In genomic region chr2:209331291-209331844, GRCh38 we compare ENCODE assay signal across 9 cellular contexts.
DNase-seq lines count a peak whose midpoint lies in the region; ATAC-seq, FAIRE-seq and TF ChIP-seq lines count a peak whose summit lies in the region.
"Had no signal": no experiment of that assay in that cellular context is flagged by ENCODE, and none has a peak within 500 bp of the region (broad histone marks: within the 10 kb centered on the region; RNA-seq: fewer than 3 reads in every experiment).

No MANE protein-coding gene starts in this region.

- no peak overlapping the region for H3K14ac ChIP-seq in neuronal stem cell (ENCODE audit: low read length)

- no peaks in the 10 kb centered on the region for H3K79me1 ChIP-seq in neuronal stem cell (ENCODE audit: low read depth, low read length)

- H3K27me3 ChIP-seq in liver (ENCODE audit: control insufficient read depth in 4 of 4, insufficient read depth in 4 of 4, low read length in 3 of 4), result no peaks in the 10 kb centered on the region
- H3K27me3 ChIP-seq in neuronal stem cell (ENCODE audit: control insufficient read depth in 3 of 3, insufficient read depth in 3 of 3, low read depth in 1 of 3, low read length in 3 of 3), result no peaks in the 10 kb centered on the region
- H3K27me3 ChIP-seq in ascending aorta, result no peaks in the 10 kb centered on the region

- no peak overlapping the region for H2BK15ac ChIP-seq in neuronal stem cell (ENCODE audit: low read length)

- no peak overlapping the region for H2BK120ac ChIP-seq in neuronal stem cell (ENCODE audit: low read depth, low read length)

- H3K4me3 ChIP-seq in liver (ENCODE audit: low read depth in 1 of 3, low read length in 3 of 3), result no peak overlapping the region
- H3K4me3 ChIP-seq in neuronal stem cell (ENCODE audit: low read length in 2 of 2), result no peak overlapping the region
- H3K4me3 ChIP-seq in ascending aorta, result no peak overlapping the region

- H4K8ac ChIP-seq in neuronal stem cell (ENCODE audit: low read depth, low read length), result no peak overlapping the region

- peak; percentile 47 for DNase-seq in M059J (ENCODE audit: low read depth)
- no peak for DNase-seq in neuronal stem cell (ENCODE audit: low spot score)
- no peak for DNase-seq in ascending aorta (ENCODE audit: low spot score in 2 of 2)
- no peak for DNase-seq in T-helper 17 cell

- TF ChIP-seq RAD21 in liver (IDR thresholded peaks at IDR 0.05), result peak; percentile 70 to 73

- no peaks in the 10 kb centered on the region for H3K36me3 ChIP-seq in liver (ENCODE audit: control insufficient read depth in 4 of 4, insufficient read depth in 3 of 4, low read depth in 1 of 4, low read length in 3 of 4)
- H3K36me3 ChIP-seq in neuronal stem cell (replicated peaks in 1 of 2; ENCODE audit: control insufficient read depth in 2 of 2, insufficient read depth in 2 of 2, low read length in 2 of 2), result no peaks in the 10 kb centered on the region
- H3K36me3 ChIP-seq in ascending aorta, result no peaks in the 10 kb centered on the region

- WGBS in liver, result 12% methylated on average over 1 of the region's 1 CpG
- WGBS in neuronal stem cell (ENCODE audit: extremely low coverage in 2 of 2, insufficient read length in 2 of 2, insufficient replicate concordance in 1 of 2), 2 donors, result no CpG with 5 or more reads among the region's 1 CpG

- peaks cover 0 to 4% (median 3%) of the 10 kb centered on the region in 4 donors for H3K4me1 ChIP-seq in liver (ENCODE audit: control insufficient read depth in 4 of 4, insufficient read depth in 4 of 4, low read length in 3 of 4)
- H3K4me1 ChIP-seq in neuronal stem cell (ENCODE audit: control insufficient read depth in 2 of 2, insufficient read depth in 1 of 2, low read depth in 1 of 2, low read length in 2 of 2), result no peaks in the 10 kb centered on the region
- no peaks in the 10 kb centered on the region for H3K4me1 ChIP-seq in ascending aorta

- H4K91ac ChIP-seq in neuronal stem cell (ENCODE audit: low read depth, low read length, poor library complexity), result no peak overlapping the region

- H3K36me3 Mint-ChIP-seq in T-helper 17 cell (ENCODE audit: low read depth), result no peaks in the 10 kb centered on the region
- H3K36me3 Mint-ChIP-seq: memory B cell had no signal

- intact Hi-C loops in ascending aorta (cut with DNase I), result loop anchor here (5.0 kb wide), 1 partner anchor 631 kb away; no protein-coding TSS in a partner anchor

- no peak overlapping the region for H2AFZ ChIP-seq in neuronal stem cell (ENCODE audit: low read length)

- H3K9me3 ChIP-seq in liver (ENCODE audit: control insufficient read depth in 4 of 4, low read length in 3 of 4) (no peaks in the 10 kb centered on the region), neuronal stem cell (replicated peaks in 1 of 2; ENCODE audit: control insufficient read depth in 2 of 2, insufficient read depth in 1 of 2, low read depth in 1 of 2, low read length in 2 of 2) (no peaks in the 10 kb centered on the region), ascending aorta (no peaks in the 10 kb centered on the region), T-helper 17 cell (ENCODE audit: control insufficient read depth, low read length, poor library complexity, severe bottlenecking) (no peaks in the 10 kb centered on the region)

- no peak overlapping the region for H3K4me2 ChIP-seq in neuronal stem cell (ENCODE audit: insufficient read depth, low read length, poor library complexity, severe bottlenecking)

- FAIRE-seq in G401.6 (lab: Jason Lieb, UNC), result peak; percentile 41

- H3K4me1 Mint-ChIP-seq in T-helper 17 cell, result no peaks in the 10 kb centered on the region
- H3K4me1 Mint-ChIP-seq: memory B cell had no signal

- H3K27ac ChIP-seq in VCaP, result no peak overlapping the region
- no peak overlapping the region for H3K27ac ChIP-seq in liver (ENCODE audit: low read depth in 1 of 2, low read length in 2 of 2)
- H3K27ac ChIP-seq in neuronal stem cell (replicated peaks; ENCODE audit: low read length), result no peak overlapping the region
- no peak overlapping the region for H3K27ac ChIP-seq in ascending aorta

- ATAC-seq in HG03457 (IDR thresholded peaks at IDR 0.05; ENCODE audit: unreplicated experiment), result no peak
- no peak for ATAC-seq in T-helper 17 cell

- H2BK5ac ChIP-seq in neuronal stem cell (ENCODE audit: low read length), result no peak overlapping the region

- H3K27ac Mint-ChIP-seq in T-helper 17 cell, result no peak overlapping the region
- H3K27ac Mint-ChIP-seq: memory B cell had no signal

- H3K23ac ChIP-seq in neuronal stem cell (ENCODE audit: low read depth, low read length, poor library complexity), result no peak overlapping the region

- TF ChIP-seq CTCF in VCaP (conservative IDR thresholded peaks at IDR 0.05), result peak; percentile 76
- peak; percentile 29 for TF ChIP-seq CTCF in liver (IDR thresholded peaks at IDR 0.05; ENCODE audit: low read depth, low read length, missing input control)
- no peak for TF ChIP-seq CTCF in ascending aorta (IDR thresholded peaks at IDR 0.05)

- no peak overlapping the region for H2AK5ac ChIP-seq in neuronal stem cell (ENCODE audit: low read depth, low read length)

- no peak overlapping the region for H3K18ac ChIP-seq in neuronal stem cell (ENCODE audit: low read length)

- no peak overlapping the region for H2BK12ac ChIP-seq in neuronal stem cell (ENCODE audit: low read length)

- H3K4ac ChIP-seq in neuronal stem cell (ENCODE audit: low read length), result no peak overlapping the region

- H3K9ac ChIP-seq in liver (ENCODE audit: low read depth in 1 of 2, low read length in 2 of 2) (no peak overlapping the region), neuronal stem cell (ENCODE audit: low read depth, low read length, poor library complexity) (no peak overlapping the region)

- H3K4me3 Mint-ChIP-seq in T-helper 17 cell, result no peak overlapping the region
- H3K4me3 Mint-ChIP-seq: memory B cell had no signal

- no peaks in the 10 kb centered on the region for H3K27me3 Mint-ChIP-seq in T-helper 17 cell
- H3K27me3 Mint-ChIP-seq: memory B cell had no signal

TF ChIP-seq in liver, 16 proteins besides CTCF, POLR2A, EP300 and RAD21:
- TF ChIP-seq ZBTB33 (IDR thresholded peaks at IDR 0.05) (no peak), SP1 (IDR thresholded peaks at IDR 0.05) (no peak), FOXA2 (IDR thresholded peaks at IDR 0.05) (no peak), ATF3 (IDR thresholded peaks at IDR 0.05) (no peak), NR2F2 (IDR thresholded peaks at IDR 0.05) (no peak), JUND (IDR thresholded peaks at IDR 0.05) (no peak), FOXA1 (IDR thresholded peaks at IDR 0.05) (no peak), REST (IDR thresholded peaks at IDR 0.05) (no peak), EGR1 (IDR thresholded peaks at IDR 0.05; ENCODE audit: low read depth in 2 of 2) (no peak)
TF ChIP-seq in liver: peak in this region for 0.

Comparison
In these comparisons a context has a peak if more than half of its experiments do, and no peak if none do; other contexts are left out.
1. CTCF ChIP-seq: peak in VCaP (single experiment) and liver (single experiment); none in ascending aorta (0 of 3).